In the genomic region with DNA sequence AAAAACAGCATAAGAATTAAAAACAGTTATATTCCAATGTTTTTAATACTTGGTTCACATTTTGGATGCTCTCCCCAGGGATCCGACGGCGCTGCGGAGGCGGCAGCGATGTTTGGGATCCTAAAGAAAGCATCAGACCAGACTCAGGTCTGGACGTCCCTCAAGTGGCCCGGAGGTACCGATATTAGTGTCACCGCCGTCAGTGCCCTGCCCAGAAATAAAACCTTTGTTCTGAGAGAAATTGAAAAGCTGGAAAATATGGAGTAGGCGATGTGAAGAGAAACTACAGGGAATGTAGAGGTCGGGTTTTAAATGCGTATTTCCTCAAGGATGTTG, we compare ENCODE assay signal across 8 cellular contexts. TPM values are rescaled to one million over a fixed set of nuclear protein-coding genes. Genes with fewer than 3 reads are reported as not detected.
DNase-seq lines count a peak whose midpoint lies in the region; ATAC-seq and TF ChIP-seq lines count a peak whose summit lies in the region.

No MANE protein-coding gene starts in this region.

- DNase-seq in SK-N-SH (no peak), NCI-H446 (lab: John Stamatoyannopoulos, UW) (no peak)
- no peak for DNase-seq in activated naive CD8-positive, alpha-beta T cell treated with anti-CD3 and anti-CD28 coated beads for 36 hours
- DNase-seq in stimulated activated naive B cell treated with anti-CD40 and anti-IgM and Interleukin-4, amounts not matched to agents 10 μg/mL and 1 μg/mL and 100 μg/mL, for 72 hours: no peak

- no peaks in the 10 kb centered on the region for H3K79me2 ChIP-seq in SK-N-SH (ENCODE audit: insufficient read depth)

- H3K27ac ChIP-seq in SK-N-SH (ENCODE audit: low read depth in 2 of 2, low read length in 1 of 2) (peak overlapping the region; percentile 31 to 91; a peak in 3 of 4 replicates), iPS-20b (ENCODE audit: low read length) (no peak overlapping the region)

- peak overlapping the region; percentile 74 for H3K4me3 Mint-ChIP-seq in activated naive CD8-positive, alpha-beta T cell treated with anti-CD3 and anti-CD28 coated beads for 36 hours
- H3K4me3 Mint-ChIP-seq in stimulated activated naive B cell treated with anti-CD40 and anti-IgM and Interleukin-4, amounts not matched to agents 10 μg/mL and 1 μg/mL and 100 μg/mL, for 72 hours: peak overlapping the region; percentile 73 to 91

- no peaks in the 10 kb centered on the region for H3K9me2 ChIP-seq in SK-N-SH

- H3K4me1 ChIP-seq in SK-N-SH (ENCODE audit: control insufficient read depth in 1 of 2, insufficient read depth in 2 of 2, low read depth in 1 of 2, low read length in 1 of 2) (peaks cover 0 to 28% of the 10 kb centered on the region in 2 experiments; a peak in 2 of 4 replicates), iPS-20b (ENCODE audit: insufficient read depth, low read length) (peaks cover 37% of the 10 kb centered on the region)

- H3F3A ChIP-seq in SK-N-SH (replicated peaks; ENCODE audit: insufficient read depth): no peaks in the 10 kb centered on the region

- no peaks in the 10 kb centered on the region for H3K9me3 ChIP-seq in SK-N-SH
- H3K9me3 ChIP-seq in iPS-20b (ENCODE audit: insufficient read depth, low read depth, low read length): no peaks in the 10 kb centered on the region

- H3K4me3 ChIP-seq in SK-N-SH (ENCODE audit: low read depth in 2 of 2, low read length in 1 of 2) (peak overlapping the region; percentile 64 to 78), iPS-20b (ENCODE audit: low read length) (peak overlapping the region; percentile 74)

- H3K36me3 Mint-ChIP-seq in activated naive CD8-positive, alpha-beta T cell treated with anti-CD3 and anti-CD28 coated beads for 36 hours: no peaks in the 10 kb centered on the region
- H3K36me3 Mint-ChIP-seq in stimulated activated naive B cell treated with anti-CD40 and anti-IgM and Interleukin-4, amounts not matched to agents 10 μg/mL and 1 μg/mL and 100 μg/mL, for 72 hours: no peaks in the 10 kb centered on the region

- H3K27ac Mint-ChIP-seq in activated naive CD8-positive, alpha-beta T cell treated with anti-CD3 and anti-CD28 coated beads for 36 hours: no peak overlapping the region
- H3K27ac Mint-ChIP-seq in stimulated activated naive B cell treated with anti-CD40 and anti-IgM and Interleukin-4, amounts not matched to agents 10 μg/mL and 1 μg/mL and 100 μg/mL, for 72 hours: peak overlapping the region; percentile 10

- TF ChIP-seq CTCF in SK-N-SH (IDR thresholded peaks at IDR 0.05): no peak

- POLR2A ChIA-PET in SK-N-SH (lab: Yijun Ruan, JAX): interaction anchor here (0.6 to 1.9 kb wide), 7 partner anchors 39 to 344 kb away, joined by 3 to 12 read pairs (median 4); partner anchors contain the start of genes CNOT11 and RPL31

- H3K9ac ChIP-seq in SK-N-SH: peak overlapping the region; percentile 67
- peak overlapping the region; percentile 17; the same call in 1 of the 2 replicates for H3K9ac ChIP-seq in iPS-20b (ENCODE audit: low read depth, low read length)

- H3K9me3 Mint-ChIP-seq in activated naive CD8-positive, alpha-beta T cell treated with anti-CD3 and anti-CD28 coated beads for 36 hours: no peaks in the 10 kb centered on the region
- H3K9me3 Mint-ChIP-seq in stimulated activated naive B cell treated with anti-CD40 and anti-IgM and Interleukin-4, amounts not matched to agents 10 μg/mL and 1 μg/mL and 100 μg/mL, for 72 hours: no peaks in the 10 kb centered on the region

- CTCF ChIA-PET in SK-N-SH (lab: Yijun Ruan, JAX): interaction anchor here (0.7 to 8.8 kb wide), 16 partner anchors 8 to 145 kb away, joined by 3 to 99 read pairs (median 4); partner anchors contain the start of gene RPL31

- peaks cover 41% of the 10 kb centered on the region for H3K27me3 Mint-ChIP-seq in activated naive CD8-positive, alpha-beta T cell treated with anti-CD3 and anti-CD28 coated beads for 36 hours
- H3K27me3 Mint-ChIP-seq in stimulated activated naive B cell treated with anti-CD40 and anti-IgM and Interleukin-4, amounts not matched to agents 10 μg/mL and 1 μg/mL and 100 μg/mL, for 72 hours: peaks cover 15 to 37% of the 10 kb centered on the region in 2 donors

- ATAC-seq in SK-N-SH treated with all-trans-retinoic acid at 6 μM for 48 hours (no peak), HG03521 (IDR thresholded peaks at IDR 0.05; ENCODE audit: unreplicated experiment) (no peak), GM18517 (IDR thresholded peaks at IDR 0.05; ENCODE audit: unreplicated experiment) (no peak)
- ATAC-seq in stimulated activated naive B cell treated with anti-CD40 and anti-IgM and Interleukin-4, amounts not matched to agents 10 μg/mL and 1 μg/mL and 100 μg/mL, for 72 hours (replicated peaks): peak in 1 of 2 donors; percentile 42

- H4K20me1 ChIP-seq in SK-N-SH (ENCODE audit: insufficient read depth): no peaks in the 10 kb centered on the region

- TF ChIP-seq EP300 in SK-N-SH (IDR thresholded peaks at IDR 0.05; ENCODE audit: borderline replicate concordance in 1 of 2, low read depth in 1 of 2, low read length in 1 of 2): no peak

- peak overlapping the region; percentile 75 for H3K4me2 ChIP-seq in SK-N-SH

- WGBS in SK-N-SH (ENCODE audit: low lambda C conversion rate): 50% methylated on average over 14 of the region's 14 CpGs

- H3K27me3 ChIP-seq in SK-N-SH (ENCODE audit: insufficient read depth): no peaks in the 10 kb centered on the region
- peaks cover 40% of the 10 kb centered on the region for H3K27me3 ChIP-seq in iPS-20b (ENCODE audit: insufficient read depth, low read length)

- peak overlapping the region; percentile 87 for H2AFZ ChIP-seq in SK-N-SH (ENCODE audit: low read depth)

- H3K36me3 ChIP-seq in SK-N-SH (replicated peaks in 1 of 2; ENCODE audit: control insufficient read depth in 1 of 2, insufficient read depth in 2 of 2, low read length in 1 of 2): no peaks in the 10 kb centered on the region
- H3K36me3 ChIP-seq in iPS-20b (ENCODE audit: insufficient read depth, low read depth, low read length): no peaks in the 10 kb centered on the region

- H3K4me1 Mint-ChIP-seq in activated naive CD8-positive, alpha-beta T cell treated with anti-CD3 and anti-CD28 coated beads for 36 hours: peaks cover 15% of the 10 kb centered on the region
- H3K4me1 Mint-ChIP-seq in stimulated activated naive B cell treated with anti-CD40 and anti-IgM and Interleukin-4, amounts not matched to agents 10 μg/mL and 1 μg/mL and 100 μg/mL, for 72 hours: peaks cover 19 to 51% of the 10 kb centered on the region in 2 donors

- no peak for TF ChIP-seq RAD21 in SK-N-SH (IDR thresholded peaks at IDR 0.05; ENCODE audit: low read length)

TF ChIP-seq in SK-N-SH, 30 proteins besides CTCF, POLR2A, EP300 and RAD21:
- TF ChIP-seq FOSL2 (IDR thresholded peaks at IDR 0.05; ENCODE audit: borderline replicate concordance, low read depth): no peak
- TF ChIP-seq TCF12 (IDR thresholded peaks at IDR 0.05): no peak
- no peak for TF ChIP-seq MEF2A (IDR thresholded peaks at IDR 0.05; ENCODE audit: borderline replicate concordance, low read depth)
- TF ChIP-seq SIN3A (IDR thresholded peaks at IDR 0.05; ENCODE audit: borderline replicate concordance, low read depth, low read length): no peak
- TF ChIP-seq POLR2AphosphoS5 (IDR thresholded peaks at IDR 0.05; ENCODE audit: low read depth, low read length): no peak
- no peak for TF ChIP-seq YY1 (IDR thresholded peaks at IDR 0.05; ENCODE audit: low read depth)
- TF ChIP-seq FOXJ3 (CRISPR knock-in tag; IDR thresholded peaks at IDR 0.05): no peak
- no peak for TF ChIP-seq SMC3 (IDR thresholded peaks at IDR 0.05; ENCODE audit: low read depth, low read length)
- no peak for TF ChIP-seq EZH2phosphoT487 (IDR thresholded peaks at IDR 0.05; ENCODE audit: borderline replicate concordance, low read depth)
- TF ChIP-seq FOXM1 (IDR thresholded peaks at IDR 0.05; ENCODE audit: low read depth): no peak

TF ChIP-seq in SK-N-SH treated with all-trans-retinoic acid at 6 μM for 48 hours, 23 proteins besides CTCF, POLR2A, EP300 and RAD21:
- no peak for TF ChIP-seq ZNF565 (CRISPR knock-in tag; conservative IDR thresholded peaks at IDR 0.05; ENCODE audit: low read depth)
- no peak for TF ChIP-seq CSDC2 (CRISPR knock-in tag; IDR thresholded peaks at IDR 0.05)
- TF ChIP-seq ZFP30 (CRISPR knock-in tag; IDR thresholded peaks at IDR 0.05): no peak
- no peak for TF ChIP-seq ARNTL (CRISPR knock-in tag; IDR thresholded peaks at IDR 0.05; ENCODE audit: borderline replicate concordance, low read depth)
- no peak for TF ChIP-seq CREB5 (CRISPR knock-in tag; IDR thresholded peaks at IDR 0.05; ENCODE audit: low read depth)
- TF ChIP-seq PPARA (CRISPR knock-in tag; IDR thresholded peaks at IDR 0.05; ENCODE audit: borderline replicate concordance): no peak
- TF ChIP-seq OSR1 (CRISPR knock-in tag; IDR thresholded peaks at IDR 0.05): no peak
- no peak for TF ChIP-seq ZC3H10 (CRISPR knock-in tag; IDR thresholded peaks at IDR 0.05)

RNA-seq across cellular contexts. Expression of gene TBC1D8, which starts 0.6 kb away (rescaled TPM):
- 5.3 and 7.0 TPM in 2 replicates for polyA plus RNA-seq in SK-N-SH (2012; rRNA removed)
- polyA plus RNA-seq in SK-N-SH (2012; cell fraction: cytosol; rRNA removed): 1.9 and 2.9 TPM in 2 replicates
- 18.3 and 25.3 TPM in 2 replicates for polyA plus RNA-seq in SK-N-SH (2012; cell fraction: nucleus; rRNA removed)
- total RNA-seq in activated naive CD8-positive, alpha-beta T cell treated with anti-CD3 and anti-CD28 coated beads for 36 hours: 1 to 10 TPM; 2.0 to 2.1 TPM
